Comparison of ENCODE assay signal across 24 cellular contexts in genomic region chr1:206476058-206476457, GRCh38. TPM values are rescaled to one million over a fixed set of nuclear protein-coding genes. Genes with fewer than 3 reads are reported as not detected.
A peak's percentile ranks its signal among the peaks of the same experiment; 100 is the strongest.
DNase-seq lines count a peak whose midpoint lies in the region; ATAC-seq and TF ChIP-seq lines count a peak whose summit lies in the region.
"Had no signal": no experiment of that assay in that cellular context is flagged by ENCODE, and none has a peak within 500 bp of the region (broad histone marks: within the 10 kb centered on the region; RNA-seq: fewer than 3 reads in every experiment).

No MANE protein-coding gene starts in this region.

- H3K27me3 ChIP-seq in spleen (replicated peaks in 1 of 7) = no peaks in the 10 kb centered on the region
- H3K27me3 ChIP-seq in tibial nerve = no peaks in the 10 kb centered on the region
- H3K27me3 ChIP-seq: BLaER1 had no signal

- H3K36me3 ChIP-seq in spleen (peaks cover 0 to 85% (median 55%) of the 10 kb centered on the region in 6 donors), tibial nerve (peaks cover 0 to 40% (median 0%) of the 10 kb centered on the region in 3 donors)

- no peak for TF ChIP-seq POLR2A in spleen (IDR thresholded peaks at IDR 0.05)
- no peak for TF ChIP-seq POLR2A in tibial nerve (IDR thresholded peaks at IDR 0.05)

- intact Hi-C loops in activated T-helper 1 cell treated with anti-CD3 and anti-CD28 coated beads, Interleukin-12 subunit alpha, Interleukin-12 subunit beta, Interleukin-2, Interleukin-4 antibody, amounts not matched to agents 30 ng/mL and 10 ng/mL and 1 ng/mL, durations not matched to agents 14 hours and 24 hours and 36 hours (cut with micrococcal nuclease) = loop anchor here (10.0 kb wide), 1 partner anchor 449 kb away; the partner anchor contains the start of gene FCMR
- intact Hi-C loops in spleen (cut with DNase I; ENCODE audit: low total_unique reads) = no loop called here

- H3K9me3 Mint-ChIP-seq in activated T-cell treated with anti-CD3 and anti-CD28 coated beads, Interleukin-2, amount 50 U/mL, for 24 hours = no peaks in the 10 kb centered on the region
- no peaks in the 10 kb centered on the region for H3K9me3 Mint-ChIP-seq in activated T-helper 1 cell treated with anti-CD3 and anti-CD28 coated beads, Interleukin-12 subunit alpha, Interleukin-12 subunit beta, Interleukin-2, Interleukin-4 antibody, amounts not matched to agents 30 ng/mL and 10 ng/mL and 1 ng/mL, durations not matched to agents 14 hours and 24 hours and 36 hours
- no peaks in the 10 kb centered on the region for H3K9me3 Mint-ChIP-seq in activated naive CD8-positive, alpha-beta T cell treated with anti-CD3 and anti-CD28 coated beads, Interleukin-2, amount 10 ng/mL, durations not matched to agents 7 days and 5 days
- H3K9me3 Mint-ChIP-seq: CD4-positive, CD25-positive, alpha-beta regulatory T cell; IgD-negative memory B cell had no signal

- H3K27ac ChIP-seq in spleen (no peak overlapping the region), tibial nerve (no peak overlapping the region)
- H3K27ac ChIP-seq: BLaER1, SK-N-MC had no signal

- WGBS in spleen, 5 donors = 94 to 96% (median 94%) methylated on average over 11 to 17 of the region's 17 CpGs
- WGBS in tibial nerve, 2 donors = 89 to 93% methylated on average over 11 to 17 of the region's 17 CpGs

- peaks cover 19 to 56% (median 28%) of the 10 kb centered on the region in 6 donors for H3K4me1 ChIP-seq in spleen
- H3K4me1 ChIP-seq in tibial nerve = peaks cover 0 to 19% (median 3%) of the 10 kb centered on the region in 4 donors

- H3K4me1 Mint-ChIP-seq in activated T-cell treated with anti-CD3 and anti-CD28 coated beads, Interleukin-2, amount 50 U/mL, for 24 hours (ENCODE audit: low read depth) = peaks cover 64% of the 10 kb centered on the region
- H3K4me1 Mint-ChIP-seq in activated T-helper 1 cell treated with anti-CD3 and anti-CD28 coated beads, Interleukin-12 subunit alpha, Interleukin-12 subunit beta, Interleukin-2, Interleukin-4 antibody, amounts not matched to agents 30 ng/mL and 10 ng/mL and 1 ng/mL, durations not matched to agents 14 hours and 24 hours and 36 hours (ENCODE audit: low read depth) = peaks cover 61% of the 10 kb centered on the region
- H3K4me1 Mint-ChIP-seq in activated naive CD8-positive, alpha-beta T cell treated with anti-CD3 and anti-CD28 coated beads, Interleukin-2, amount 10 ng/mL, durations not matched to agents 7 days and 5 days = peaks cover 30% of the 10 kb centered on the region

- H3K4me3 ChIP-seq in spleen (no peak overlapping the region), tibial nerve (no peak overlapping the region)
- H3K4me3 ChIP-seq: BLaER1, SK-N-MC had no signal

- DNase-seq in activated T-cell treated with anti-CD3 and anti-CD28 coated beads, Interleukin-2, amount 50 U/mL, for 24 hours = no peak
- no peak for DNase-seq in activated T-cell treated with anti-CD3 and anti-CD28 coated beads for 4 hours
- DNase-seq in activated T-helper 1 cell treated with anti-CD3 and anti-CD28 coated beads, Interleukin-12 subunit alpha, Interleukin-12 subunit beta, Interleukin-2, Interleukin-4 antibody, amounts not matched to agents 30 ng/mL and 10 ng/mL and 1 ng/mL, durations not matched to agents 14 hours and 24 hours and 36 hours (ENCODE audit: low spot score) = no peak
- DNase-seq in activated naive CD8-positive, alpha-beta T cell treated with anti-CD3 and anti-CD28 coated beads, Interleukin-2, amount 10 ng/mL, durations not matched to agents 7 days and 5 days = no peak
- DNase-seq in spleen = peak; percentile 66
- DNase-seq in HK-2 (ENCODE audit: unreplicated experiment) = no peak
- DNase-seq in 8988T = no peak
- DNase-seq in tibial nerve (ENCODE audit: low spot score in 2 of 2) = no peak
- DNase-seq: CD4-positive, CD25-positive, alpha-beta regulatory T cell; COR-L47; DMS53; GOT3; HCEC 1CT; NCI-H1048; NCI-H1417 treated with DMSO at 0.1 percent for 48 hours; NCI-H1694 treated with DMSO at 0.1 percent for 48 hours; NCI-H2081; NCI-H2227 treated with DMSO at 0.1 percent for 48 hours; NCI-H526 treated with DMSO at 0.1 percent for 48 hours; RPMI8226; SHP77 treated with DMSO at 0.1 percent for 48 hours had no signal

- H3K4me3 Mint-ChIP-seq in activated T-cell treated with anti-CD3 and anti-CD28 coated beads, Interleukin-2, amount 50 U/mL, for 24 hours = no peak overlapping the region
- no peak overlapping the region for H3K4me3 Mint-ChIP-seq in activated T-helper 1 cell treated with anti-CD3 and anti-CD28 coated beads, Interleukin-12 subunit alpha, Interleukin-12 subunit beta, Interleukin-2, Interleukin-4 antibody, amounts not matched to agents 30 ng/mL and 10 ng/mL and 1 ng/mL, durations not matched to agents 14 hours and 24 hours and 36 hours
- H3K4me3 Mint-ChIP-seq in activated naive CD8-positive, alpha-beta T cell treated with anti-CD3 and anti-CD28 coated beads, Interleukin-2, amount 10 ng/mL, durations not matched to agents 7 days and 5 days = no peak overlapping the region

- no peaks in the 10 kb centered on the region for H3K27me3 Mint-ChIP-seq in activated T-cell treated with anti-CD3 and anti-CD28 coated beads, Interleukin-2, amount 50 U/mL, for 24 hours
- no peaks in the 10 kb centered on the region for H3K27me3 Mint-ChIP-seq in activated T-helper 1 cell treated with anti-CD3 and anti-CD28 coated beads, Interleukin-12 subunit alpha, Interleukin-12 subunit beta, Interleukin-2, Interleukin-4 antibody, amounts not matched to agents 30 ng/mL and 10 ng/mL and 1 ng/mL, durations not matched to agents 14 hours and 24 hours and 36 hours (ENCODE audit: insufficient read depth)
- H3K27me3 Mint-ChIP-seq in activated naive CD8-positive, alpha-beta T cell treated with anti-CD3 and anti-CD28 coated beads, Interleukin-2, amount 10 ng/mL, durations not matched to agents 7 days and 5 days = no peaks in the 10 kb centered on the region
- H3K27me3 Mint-ChIP-seq: CD4-positive, CD25-positive, alpha-beta regulatory T cell; IgD-negative memory B cell had no signal

- H3K9me3 ChIP-seq in spleen (no peaks in the 10 kb centered on the region), tibial nerve (no peaks in the 10 kb centered on the region)
- H3K9me3 ChIP-seq: BLaER1 had no signal

- peaks cover 84% of the 10 kb centered on the region for H3K36me3 Mint-ChIP-seq in activated T-cell treated with anti-CD3 and anti-CD28 coated beads, Interleukin-2, amount 50 U/mL, for 24 hours (ENCODE audit: low read depth)
- H3K36me3 Mint-ChIP-seq in activated T-helper 1 cell treated with anti-CD3 and anti-CD28 coated beads, Interleukin-12 subunit alpha, Interleukin-12 subunit beta, Interleukin-2, Interleukin-4 antibody, amounts not matched to agents 30 ng/mL and 10 ng/mL and 1 ng/mL, durations not matched to agents 14 hours and 24 hours and 36 hours (ENCODE audit: low read depth) = peaks cover 61% of the 10 kb centered on the region
- peaks cover 34% of the 10 kb centered on the region for H3K36me3 Mint-ChIP-seq in activated naive CD8-positive, alpha-beta T cell treated with anti-CD3 and anti-CD28 coated beads, Interleukin-2, amount 10 ng/mL, durations not matched to agents 7 days and 5 days

- no peak for TF ChIP-seq EP300 in tibial nerve (IDR thresholded peaks at IDR 0.05)

- no peak for TF ChIP-seq CTCF in spleen (IDR thresholded peaks at IDR 0.05 in 8 of 11, conservative IDR thresholded peaks at IDR 0.05 in 3 of 11)
- no peak for TF ChIP-seq CTCF in tibial nerve (IDR thresholded peaks at IDR 0.05)

- POLR2A ChIA-PET in activated naive CD8-positive, alpha-beta T cell treated with anti-CD3 and anti-CD28 coated beads, Interleukin-2, amount 10 ng/mL, durations not matched to agents 7 days and 5 days (lab: Charles Lee) = interaction anchor here (0.6 kb wide), 1 partner anchor 9 kb away, joined by 3 read pairs; no protein-coding TSS in a partner anchor

- ATAC-seq in activated naive CD8-positive, alpha-beta T cell treated with anti-CD3 and anti-CD28 coated beads, Interleukin-2, amount 10 ng/mL, durations not matched to agents 7 days and 5 days (ENCODE audit: low read depth) = no peak

- peak overlapping the region; percentile 81 for H3K27ac Mint-ChIP-seq in activated T-cell treated with anti-CD3 and anti-CD28 coated beads, Interleukin-2, amount 50 U/mL, for 24 hours
- H3K27ac Mint-ChIP-seq in activated T-helper 1 cell treated with anti-CD3 and anti-CD28 coated beads, Interleukin-12 subunit alpha, Interleukin-12 subunit beta, Interleukin-2, Interleukin-4 antibody, amounts not matched to agents 30 ng/mL and 10 ng/mL and 1 ng/mL, durations not matched to agents 14 hours and 24 hours and 36 hours = peak overlapping the region; percentile 77
- H3K27ac Mint-ChIP-seq in activated naive CD8-positive, alpha-beta T cell treated with anti-CD3 and anti-CD28 coated beads, Interleukin-2, amount 10 ng/mL, durations not matched to agents 7 days and 5 days = peak overlapping the region; percentile 38

RNA-seq across cellular contexts. Expression of gene IKBKE, which starts 5.8 kb away (rescaled TPM):
- total RNA-seq in activated T-helper 1 cell treated with anti-CD3 and anti-CD28 coated beads, Interleukin-12 subunit alpha, Interleukin-12 subunit beta, Interleukin-2, Interleukin-4 antibody, amounts not matched to agents 30 ng/mL and 10 ng/mL and 1 ng/mL, durations not matched to agents 14 hours and 24 hours and 36 hours = 59.8 and 64.9 TPM in 2 replicates
- 10 to 100 TPM; 83.5 to 84.0 TPM for total RNA-seq in activated naive CD8-positive, alpha-beta T cell treated with anti-CD3 and anti-CD28 coated beads, Interleukin-2, amount 10 ng/mL, durations not matched to agents 7 days and 5 days
- total RNA-seq in spleen (10 to 100 TPM; 20.1 to 37.3 (median 35.1) TPM), tibial nerve (10 to 100 TPM in 1 of 4 donors, 1 to 10 TPM in 3; 1.5 to 18.0 (median 3.7) TPM)
- polyA plus RNA-seq in spleen = 10 to 100 TPM; 11.3 to 23.2 (median 17.0) TPM

RNA-seq across cellular contexts. Expression of gene RASSF5, which starts 31.3 kb away (rescaled TPM):
- 220 and 221 TPM in 2 replicates for total RNA-seq in activated T-helper 1 cell treated with anti-CD3 and anti-CD28 coated beads, Interleukin-12 subunit alpha, Interleukin-12 subunit beta, Interleukin-2, Interleukin-4 antibody, amounts not matched to agents 30 ng/mL and 10 ng/mL and 1 ng/mL, durations not matched to agents 14 hours and 24 hours and 36 hours
- total RNA-seq in activated naive CD8-positive, alpha-beta T cell treated with anti-CD3 and anti-CD28 coated beads, Interleukin-2, amount 10 ng/mL, durations not matched to agents 7 days and 5 days = 100 to 1,000 TPM; 211 TPM
- 100 to 1,000 TPM; 121 to 168 (median 131) TPM for total RNA-seq in spleen
- polyA plus RNA-seq in spleen = 10 to 100 TPM; 32.2 to 39.5 (median 35.8) TPM
- 10 to 100 TPM; 24.0 to 32.9 (median 30.2) TPM for total RNA-seq in tibial nerve
